23 cellular contexts compared by ENCODE assay signal in the genomic region with DNA sequence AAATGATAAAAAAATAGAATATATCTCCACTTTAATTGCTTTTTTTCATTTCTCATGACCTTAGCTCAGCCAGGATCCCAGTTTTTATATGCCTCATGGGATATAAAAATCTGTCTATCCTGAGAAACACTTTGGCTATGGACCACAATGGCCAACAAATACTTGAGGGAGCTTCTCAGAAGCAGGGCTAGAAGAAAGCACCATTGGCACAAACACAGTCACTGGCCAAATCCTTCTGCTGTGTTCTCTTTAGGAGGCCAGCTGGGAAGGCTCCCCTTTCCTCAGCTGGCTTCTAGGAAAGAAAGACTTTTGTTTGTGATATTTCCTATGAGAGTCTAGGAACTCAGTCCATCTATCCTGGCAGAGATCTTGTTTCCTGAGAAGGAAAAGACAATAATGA.
"Had no signal": no experiment of that assay in that cellular context is flagged by ENCODE, and none has a peak within 500 bp of the region (broad histone marks: within the 10 kb centered on the region; RNA-seq: fewer than 3 reads in every experiment).

No MANE protein-coding gene starts in this region.

- H3K4me3 ChIP-seq: colonic mucosa, coronary artery, dorsolateral prefrontal cortex, esophagus muscularis mucosa, esophagus squamous epithelium, gastrocnemius medialis, gastroesophageal sphincter, heart left ventricle had no signal

- H3K36me3 ChIP-seq: colonic mucosa, esophagus muscularis mucosa, esophagus squamous epithelium, gastrocnemius medialis, gastroesophageal sphincter, heart left ventricle had no signal

- H3K9me3 ChIP-seq: colonic mucosa, esophagus squamous epithelium, gastrocnemius medialis had no signal

- ATAC-seq: effector memory CD8-positive, alpha-beta T cell; esophagus mucosa; foreskin keratinocyte; gastrocnemius medialis; gastroesophageal sphincter had no signal

- H3K4me1 ChIP-seq: colonic mucosa, esophagus muscularis mucosa, esophagus squamous epithelium, foreskin keratinocyte, gastrocnemius medialis, gastroesophageal sphincter, heart left ventricle had no signal

- H3K27ac ChIP-seq: colonic mucosa, coronary artery, dorsolateral prefrontal cortex, epithelial cell of prostate, esophagus muscularis mucosa, esophagus squamous epithelium, foreskin keratinocyte, gastrocnemius medialis, gastroesophageal sphincter, heart left ventricle had no signal

- DNase-seq: colonic mucosa; cortex of kidney; dermis blood vessel endothelial cell; dorsolateral prefrontal cortex; effector CD4-positive, alpha-beta T cell; effector CD8-positive, alpha-beta T cell; effector memory CD4-positive, alpha-beta T cell; effector memory CD8-positive, alpha-beta T cell; endodermal cell; erythroblast; esophagus squamous epithelium; foreskin fibroblast; foreskin keratinocyte; foreskin melanocyte; gastrocnemius medialis; glutamatergic neuron; head of caudate nucleus; heart left ventricle had no signal

- H3K27me3 ChIP-seq: colonic mucosa, dorsolateral prefrontal cortex, esophagus muscularis mucosa, esophagus squamous epithelium, foreskin keratinocyte, gastrocnemius medialis, gastroesophageal sphincter, heart left ventricle had no signal
